8 cellular contexts compared by ENCODE assay signal in the genomic region with DNA sequence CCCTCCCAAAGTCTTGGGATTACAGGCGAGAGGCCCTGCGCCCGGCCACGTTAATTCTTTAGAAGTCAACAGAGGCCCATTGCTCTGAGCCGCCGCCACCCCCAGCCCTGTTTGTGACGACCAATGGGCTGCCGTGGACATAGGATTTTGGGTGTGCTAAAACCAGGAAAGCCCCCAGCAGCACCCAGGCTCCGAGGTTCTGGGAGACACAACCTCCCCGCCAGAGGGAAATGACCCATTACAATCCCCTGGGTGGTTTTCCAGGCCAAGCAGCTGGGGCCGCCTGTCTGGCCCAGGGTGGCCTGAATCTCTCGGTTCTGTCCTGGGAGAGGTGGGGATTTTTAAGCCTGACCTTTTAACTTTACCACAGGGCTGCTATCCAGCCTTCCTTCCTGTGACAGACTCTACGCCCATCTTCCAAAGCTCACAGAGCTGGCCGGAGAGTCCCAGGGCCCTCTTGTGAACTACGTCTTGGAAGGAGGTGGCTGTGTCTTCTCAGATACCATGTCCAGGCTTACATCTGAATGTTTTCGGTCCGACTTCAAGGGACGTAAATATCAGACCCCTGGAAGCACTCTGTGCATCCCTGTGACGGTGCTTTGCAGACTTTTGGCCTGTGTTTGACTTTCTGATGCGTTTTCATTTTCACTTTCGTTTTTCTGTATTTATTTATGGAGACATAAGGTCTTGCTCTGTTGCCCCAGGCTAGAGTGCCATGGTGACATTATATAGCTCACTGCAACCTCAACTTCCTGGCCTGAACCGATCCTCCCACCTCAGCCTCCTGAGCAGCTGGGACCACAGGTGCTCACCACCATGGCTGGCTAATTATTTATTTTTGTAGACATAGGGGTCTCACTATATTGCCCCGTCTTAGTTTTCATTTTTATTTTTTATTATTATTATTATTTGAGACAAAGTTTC. TPM values are rescaled to one million over a fixed set of nuclear protein-coding genes. Genes with fewer than 3 reads are reported as not detected.
DNase-seq lines count a peak whose midpoint lies in the region; ATAC-seq and TF ChIP-seq lines count a peak whose summit lies in the region.

No MANE protein-coding gene starts in this region.

- H3K9me3 ChIP-seq in esophagus muscularis mucosa (no peaks in the 10 kb centered on the region), WERI-Rb-1 (ENCODE audit: severe bottlenecking) (no peaks in the 10 kb centered on the region)

- no peaks in the 10 kb centered on the region for H3K36me3 ChIP-seq in esophagus muscularis mucosa
- H3K36me3 ChIP-seq in WERI-Rb-1: no peaks in the 10 kb centered on the region

- ATAC-seq in GM21381 (IDR thresholded peaks at IDR 0.05; ENCODE audit: unreplicated experiment) (peak; percentile 56), HG03565 (IDR thresholded peaks at IDR 0.05; ENCODE audit: unreplicated experiment) (peak; percentile 56)

- peak overlapping the region in 2 of 4 donors; percentile 58 to 63 for H3K27ac ChIP-seq in esophagus muscularis mucosa (replicated peaks in 1 of 4)
- no peak overlapping the region for H3K27ac ChIP-seq in WERI-Rb-1

- peaks cover 0 to 4% (median 0%) of the 10 kb centered on the region in 4 donors for H3K27me3 ChIP-seq in esophagus muscularis mucosa
- H3K27me3 ChIP-seq in WERI-Rb-1 (ENCODE audit: insufficient read depth, low read depth, severe bottlenecking): no peaks in the 10 kb centered on the region

- in situ Hi-C loops in G401 (cut with HindIII; ENCODE audit: low sequenced_read_pairs): no loop called here

- intact Hi-C loops in esophagus muscularis mucosa (cut with DNase I): no loop called here

- H3K4me3 ChIP-seq in GM08714 (ENCODE audit: low read length): peak overlapping the region; percentile 11; the same call in 1 of the 2 replicates
- H3K4me3 ChIP-seq in esophagus muscularis mucosa: no peak overlapping the region
- no peak overlapping the region for H3K4me3 ChIP-seq in WERI-Rb-1 (ENCODE audit: low read depth, low read length)

- TF ChIP-seq POLR2A in esophagus muscularis mucosa (IDR thresholded peaks at IDR 0.05; ENCODE audit: low read depth): no peak

- DNase-seq in esophagus muscularis mucosa (ENCODE audit: extremely low spot score) (peak; percentile 89), HT-29 (ENCODE audit: low spot score) (no peak), WERI-Rb-1 (no peak), G401 (ENCODE audit: low spot score) (no peak)
- no peak for DNase-seq in activated effector memory CD4-positive, alpha-beta T cell treated with Interleukin-2 at 50 U/mL for 16 hours

- peaks cover 0 to 4% (median 0%) of the 10 kb centered on the region in 4 donors for H3K4me1 ChIP-seq in esophagus muscularis mucosa

- no peak for TF ChIP-seq CTCF in esophagus muscularis mucosa (IDR thresholded peaks at IDR 0.05)
- no peak for TF ChIP-seq CTCF in WERI-Rb-1 (IDR thresholded peaks at IDR 0.05; ENCODE audit: low read depth, low read length)

- TF ChIP-seq EP300 in esophagus muscularis mucosa (IDR thresholded peaks at IDR 0.05): no peak

- WGBS in esophagus muscularis mucosa: 78% methylated on average over 18 of the region's 23 CpGs

RNA-seq across cellular contexts. Expression of a gene that starts 36.0 kb away (rescaled TPM):
- total RNA-seq in esophagus muscularis mucosa: 1 to 10 TPM in 3 of 4 donors, under 1 TPM in 1; 0.63 to 3.1 (median 1.9) TPM
- total RNA-seq in HT-29 (2014; rRNA removed; shearing (Covaris generic)): not detected in 2 replicates
- under 0.01 TPM in 1 of 2 replicates, not detected in the other for total RNA-seq in G401 (2014; rRNA removed; shearing (Covaris generic))

RNA-seq across cellular contexts. Expression of a gene that starts 48.3 kb away (rescaled TPM):
- 10 to 100 TPM; 28.7 to 52.2 (median 32.8) TPM for total RNA-seq in esophagus muscularis mucosa
- total RNA-seq in HT-29 (2014; rRNA removed; shearing (Covaris generic)): 11.6 and 15.2 TPM in 2 replicates
- total RNA-seq in G401 (2014; rRNA removed; shearing (Covaris generic)): 214 and 257 TPM in 2 replicates
